ENCODE assay signal across 8 cellular contexts in genomic region chr20:13458860-13459451, GRCh38.
DNase-seq lines count a peak whose midpoint lies in the region; ATAC-seq and TF ChIP-seq lines count a peak whose summit lies in the region.

No MANE protein-coding gene starts in this region.

- peak; percentile 80 for ATAC-seq in GM18873 (IDR thresholded peaks at IDR 0.05; ENCODE audit: low FRiP score, unreplicated experiment)
- ATAC-seq in HG03045 (IDR thresholded peaks at IDR 0.05; ENCODE audit: unreplicated experiment): peak; percentile 73

- H3K27me3 Mint-ChIP-seq in chondrocyte (ENCODE audit: low read depth): no peaks in the 10 kb centered on the region
- H3K27me3 Mint-ChIP-seq in mesothelial cell of epicardium (ENCODE audit: low read depth): no peaks in the 10 kb centered on the region

- TF ChIP-seq CTCF in chondrocyte (IDR thresholded peaks at IDR 0.05): peak; percentile 82
- TF ChIP-seq CTCF in mesothelial cell of epicardium (IDR thresholded peaks at IDR 0.05; ENCODE audit: unreplicated experiment): peak; percentile 20

- H3K4me1 Mint-ChIP-seq in chondrocyte (ENCODE audit: low read depth) (peaks cover 20% of the 10 kb centered on the region), mesothelial cell of epicardium (peaks cover 20% of the 10 kb centered on the region)

- no peaks in the 10 kb centered on the region for H3K9me3 Mint-ChIP-seq in chondrocyte (ENCODE audit: low read depth)
- peaks cover 4% of the 10 kb centered on the region for H3K9me3 Mint-ChIP-seq in mesothelial cell of epicardium

- DNase-seq in COLO668 (lab: John Stamatoyannopoulos, UW; ENCODE audit: unreplicated experiment) (peak; percentile 8), NCI-H2227 (lab: John Stamatoyannopoulos, UW; ENCODE audit: unreplicated experiment) (peak; percentile 37), chondrocyte (ENCODE audit: low spot score) (no peak), mesothelial cell of epicardium (ENCODE audit: low spot score in 2 of 2, unreplicated experiment in 2 of 2) (no peak), activated T-cell treated with anti-CD3 and anti-CD28 coated beads for 4 hours (no peak), T1000 (lab: John Stamatoyannopoulos, UW) (no peak)

- no peaks in the 10 kb centered on the region for H3K36me3 Mint-ChIP-seq in chondrocyte (ENCODE audit: low read depth)
- peaks cover 2% of the 10 kb centered on the region for H3K36me3 Mint-ChIP-seq in mesothelial cell of epicardium

- no peak overlapping the region for H3K27ac Mint-ChIP-seq in chondrocyte (ENCODE audit: unreplicated experiment)
- no peak overlapping the region for H3K27ac Mint-ChIP-seq in mesothelial cell of epicardium

- H3K4me3 Mint-ChIP-seq in chondrocyte (ENCODE audit: unreplicated experiment) (no peak overlapping the region), mesothelial cell of epicardium (no peak overlapping the region)

Comparison
In these comparisons a context has a peak if more than half of its experiments do, and no peak if none do; other contexts are left out.
1. DNase-seq: peak in COLO668 (single experiment) and NCI-H2227 (single experiment); none in chondrocyte (single experiment), mesothelial cell of epicardium (0 of 2), activated T-cell treated with anti-CD3 and anti-CD28 coated beads for 4 hours (single experiment) and T1000 (single experiment).